In genomic region chr5:146544232-146544631, GRCh38 we compare ENCODE assay signal across 20 cellular contexts. TPM values are rescaled to one million over a fixed set of nuclear protein-coding genes. Genes with fewer than 3 reads are reported as not detected.
"Had no signal": no experiment of that assay in that cellular context is flagged by ENCODE, and none has a peak within 500 bp of the region (broad histone marks: within the 10 kb centered on the region; RNA-seq: fewer than 3 reads in every experiment).

No MANE protein-coding gene starts in this region.

- H3K9me3 ChIP-seq: MG63, SJSA1 had no signal

- H3K27me3 ChIP-seq: MG63 had no signal

- DNase-seq: Karpas-422, KBM-7, MG63, NCI-H1092 treated with DMSO at 0.1 percent for 48 hours, NCI-H1417, NCI-H1436 treated with DMSO at 0.1 percent for 48 hours, NCI-H1694, NCI-H187 treated with DMSO at 0.1 percent for 48 hours, NCI-H2081, NCI-H2107, NCI-H524, NCI-H526 treated with DMSO at 0.1 percent for 48 hours, NCI-H748 treated with DMSO at 0.1 percent for 48 hours, Right ventricle myocardium superior, RPMI8226, SIG-M5 had no signal

- H3K4me1 ChIP-seq: SJSA1 had no signal

- H3K36me3 ChIP-seq: MG63, SJSA1 had no signal

- H3K4me3 ChIP-seq: MG63, SJSA1, SK-N-MC had no signal

- H3K27ac ChIP-seq: SJSA1, SK-N-MC had no signal

RNA-seq across cellular contexts. Expression of gene GPR151, which starts 28.2 kb away (rescaled TPM):
- total RNA-seq: HT-29, NCI-H460, Right ventricle myocardium superior, SJSA1 had no signal
